Comparison of ENCODE assay signal across 9 cellular contexts in the genomic region with DNA sequence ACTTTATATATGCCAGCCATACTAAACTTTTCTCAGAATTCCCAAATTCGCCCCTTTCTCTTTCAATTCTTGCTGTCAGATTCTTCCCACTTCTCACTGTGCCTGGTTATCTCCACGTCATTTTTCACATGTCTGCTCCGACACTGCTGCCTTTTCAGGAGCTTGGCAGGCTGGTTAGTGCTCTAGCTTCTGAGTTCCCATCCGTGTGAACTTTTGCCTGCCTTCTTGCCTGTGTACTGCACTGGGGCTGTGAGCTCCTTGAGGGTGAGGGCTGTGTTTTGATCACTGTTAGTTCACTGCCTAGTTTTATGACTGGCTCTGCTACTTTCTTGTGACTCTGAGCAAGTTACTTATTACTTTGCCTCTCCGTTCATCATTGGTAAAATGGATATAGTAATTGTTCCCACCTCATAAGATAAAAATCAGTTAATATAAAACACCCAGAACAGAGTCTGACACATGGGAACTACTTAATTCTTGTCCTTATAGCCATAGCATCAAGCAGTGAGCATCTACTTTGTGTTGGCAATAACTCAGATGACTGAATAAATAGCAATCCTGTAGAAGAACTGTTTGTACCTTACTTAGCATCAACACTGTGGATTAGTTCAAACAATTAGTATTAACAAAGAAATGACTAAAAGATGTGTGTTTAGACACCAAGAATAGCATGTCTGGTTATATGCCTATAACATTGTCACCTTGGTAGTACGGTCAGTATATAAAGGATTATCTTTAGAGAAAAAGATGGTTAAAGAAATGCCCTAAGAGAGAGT. TPM values are rescaled to one million over a fixed set of nuclear protein-coding genes. Genes with fewer than 3 reads are reported as not detected.
DNase-seq lines count a peak whose midpoint lies in the region; ATAC-seq and TF ChIP-seq lines count a peak whose summit lies in the region.
"Had no signal": no experiment of that assay in that cellular context is flagged by ENCODE, and none has a peak within 500 bp of the region (broad histone marks: within the 10 kb centered on the region; RNA-seq: fewer than 3 reads in every experiment).

No MANE protein-coding gene starts in this region.

- no peaks in the 10 kb centered on the region for H3K9me3 Mint-ChIP-seq in activated CD8-positive, alpha-beta memory T cell treated with anti-CD3 and anti-CD28 coated beads, Interleukin-2, amount 10 ng/mL, durations not matched to agents 7 days and 5 days (ENCODE audit: low read depth)

- no peak overlapping the region for H3K4me3 ChIP-seq in cardiac fibroblast (replicated peaks in 1 of 2; ENCODE audit: low read depth in 2 of 2, low read length in 2 of 2)
- H3K4me3 ChIP-seq in right lobe of liver, result no peak overlapping the region
- no peak overlapping the region for H3K4me3 ChIP-seq in tibial artery

- peaks cover 0 to 79% (median 36%) of the 10 kb centered on the region in 4 donors for H3K4me1 ChIP-seq in right lobe of liver
- peaks cover 0 to 40% (median 23%) of the 10 kb centered on the region in 4 donors for H3K4me1 ChIP-seq in tibial artery

- intact Hi-C loops in right lobe of liver (cut with DNase I), result no loop called here
- intact Hi-C loops in tibial artery (cut with DNase I; ENCODE audit: low total_unique reads), result no loop called here

- H3K4me3 Mint-ChIP-seq in activated CD8-positive, alpha-beta memory T cell treated with anti-CD3 and anti-CD28 coated beads, Interleukin-2, amount 10 ng/mL, durations not matched to agents 7 days and 5 days, result peak overlapping the region; percentile 24

- no peak for TF ChIP-seq POLR2A in right lobe of liver (IDR thresholded peaks at IDR 0.05)

- DNase-seq in activated CD8-positive, alpha-beta memory T cell treated with anti-CD3 and anti-CD28 coated beads, Interleukin-2, amount 10 ng/mL, durations not matched to agents 7 days and 5 days, result no peak
- no peak for DNase-seq in activated CD8-positive, alpha-beta memory T cell treated with anti-CD3 and anti-CD28 coated beads for 24 hours
- DNase-seq in cardiac fibroblast (ENCODE audit: low read depth in 2 of 2) (peak; percentile 62 to 71), right lobe of liver (no peak), tibial artery (no peak), DMS153 treated with DMSO at 0.1 percent for 48 hours (lab: John Stamatoyannopoulos, UW; ENCODE audit: unreplicated experiment) (no peak)
- no peak for DNase-seq in stimulated activated CD4-positive, alpha-beta T cell treated with anti-CD3 and anti-CD28 coated beads, Interleukin-1b, Interleukin-23, amount 100 ng/mL, for 48 hours
- DNase-seq: NCI-H2171 treated with DMSO at 0.1 percent for 48 hours had no signal

- peak overlapping the region; percentile 5 to 99 (median 20) for H3K27ac ChIP-seq in right lobe of liver
- peak overlapping the region; percentile 28 to 35 for H3K27ac ChIP-seq in tibial artery

- no peak for TF ChIP-seq CTCF in cardiac fibroblast (IDR thresholded peaks at IDR 0.05; ENCODE audit: low read depth, low read length)
- no peak for TF ChIP-seq CTCF in right lobe of liver (IDR thresholded peaks at IDR 0.05)
- TF ChIP-seq CTCF in tibial artery (IDR thresholded peaks at IDR 0.05), result no peak

- 60% methylated on average over 6 of the region's 6 CpGs for WGBS in right lobe of liver (ENCODE audit: insufficient coverage, low coverage, low lambda C conversion rate, missing lambda C conversion rate)

- H3K9me3 ChIP-seq in right lobe of liver, result no peaks in the 10 kb centered on the region
- no peaks in the 10 kb centered on the region for H3K9me3 ChIP-seq in tibial artery

- H3K27me3 ChIP-seq in right lobe of liver, result no peaks in the 10 kb centered on the region
- no peaks in the 10 kb centered on the region for H3K27me3 ChIP-seq in tibial artery

- H3K4me1 Mint-ChIP-seq in activated CD8-positive, alpha-beta memory T cell treated with anti-CD3 and anti-CD28 coated beads, Interleukin-2, amount 10 ng/mL, durations not matched to agents 7 days and 5 days, result peaks cover 72% of the 10 kb centered on the region

- H3K36me3 ChIP-seq in right lobe of liver, result peaks cover 5 to 76% (median 24%) of the 10 kb centered on the region in 4 donors
- peaks cover 34 to 77% (median 48%) of the 10 kb centered on the region in 3 donors for H3K36me3 ChIP-seq in tibial artery

- H3K27me3 Mint-ChIP-seq in activated CD8-positive, alpha-beta memory T cell treated with anti-CD3 and anti-CD28 coated beads, Interleukin-2, amount 10 ng/mL, durations not matched to agents 7 days and 5 days, result no peaks in the 10 kb centered on the region

- ATAC-seq in activated CD8-positive, alpha-beta memory T cell treated with anti-CD3 and anti-CD28 coated beads, Interleukin-2, amount 10 ng/mL, durations not matched to agents 7 days and 5 days, result no peak
- ATAC-seq in right lobe of liver, result no peak
- no peak for ATAC-seq in HG03108 (IDR thresholded peaks at IDR 0.05; ENCODE audit: unreplicated experiment)

- CTCF ChIA-PET in activated CD8-positive, alpha-beta memory T cell treated with anti-CD3 and anti-CD28 coated beads, Interleukin-2, amount 10 ng/mL, durations not matched to agents 7 days and 5 days (lab: Charles Lee), result interaction anchor here (1.2 kb wide), 2 partner anchors 14 to 91 kb away, joined by 3 read pairs; no protein-coding TSS in a partner anchor

- H3K36me3 Mint-ChIP-seq in activated CD8-positive, alpha-beta memory T cell treated with anti-CD3 and anti-CD28 coated beads, Interleukin-2, amount 10 ng/mL, durations not matched to agents 7 days and 5 days, result peaks cover 74% of the 10 kb centered on the region

- peak overlapping the region; percentile 83 for H3K27ac Mint-ChIP-seq in activated CD8-positive, alpha-beta memory T cell treated with anti-CD3 and anti-CD28 coated beads, Interleukin-2, amount 10 ng/mL, durations not matched to agents 7 days and 5 days

RNA-seq across cellular contexts. Expression of a gene that starts 5.5 kb away (rescaled TPM):
- total RNA-seq in activated CD8-positive, alpha-beta memory T cell treated with anti-CD3 and anti-CD28 coated beads, Interleukin-2, amount 10 ng/mL, durations not matched to agents 7 days and 5 days, result 100 to 1,000 TPM; 128 to 161 TPM
- 100 to 1,000 TPM; 205 to 273 (median 240) TPM for total RNA-seq in right lobe of liver

RNA-seq across cellular contexts. Expression of a gene that starts 8.8 kb away (rescaled TPM):
- 1 to 10 TPM in 1 of 2 experiments, under 1 TPM in 1; 0.96 to 1.3 TPM for total RNA-seq in activated CD8-positive, alpha-beta memory T cell treated with anti-CD3 and anti-CD28 coated beads, Interleukin-2, amount 10 ng/mL, durations not matched to agents 7 days and 5 days
- 1 to 10 TPM; 1.4 to 5.3 (median 2.8) TPM for total RNA-seq in right lobe of liver

RNA-seq across cellular contexts. Expression of a gene that starts 28.0 kb away (rescaled TPM):
- not detected for total RNA-seq in activated CD8-positive, alpha-beta memory T cell treated with anti-CD3 and anti-CD28 coated beads, Interleukin-2, amount 10 ng/mL, durations not matched to agents 7 days and 5 days
- total RNA-seq in right lobe of liver, result under 1 TPM in 5 of 6 experiments, not detected in 1; 0.11 to 0.34 (median 0.20) TPM

Comparison
In these comparisons a context has a peak if more than half of its experiments do, and no peak if none do; other contexts are left out.
1. DNase-seq: peak in cardiac fibroblast (2 of 2); none in activated CD8-positive, alpha-beta memory T cell treated with anti-CD3 and anti-CD28 coated beads, Interleukin-2, amount 10 ng/mL, durations not matched to agents 7 days and 5 days (single experiment), activated CD8-positive, alpha-beta memory T cell treated with anti-CD3 and anti-CD28 coated beads for 24 hours (single experiment), right lobe of liver (0 of 3), tibial artery (0 of 2), stimulated activated CD4-positive, alpha-beta T cell treated with anti-CD3 and anti-CD28 coated beads, Interleukin-1b, Interleukin-23, amount 100 ng/mL, for 48 hours (single experiment) and DMS153 treated with DMSO at 0.1 percent for 48 hours (single experiment).